ENCODE assay signal across 4 cellular contexts in the genomic region with DNA sequence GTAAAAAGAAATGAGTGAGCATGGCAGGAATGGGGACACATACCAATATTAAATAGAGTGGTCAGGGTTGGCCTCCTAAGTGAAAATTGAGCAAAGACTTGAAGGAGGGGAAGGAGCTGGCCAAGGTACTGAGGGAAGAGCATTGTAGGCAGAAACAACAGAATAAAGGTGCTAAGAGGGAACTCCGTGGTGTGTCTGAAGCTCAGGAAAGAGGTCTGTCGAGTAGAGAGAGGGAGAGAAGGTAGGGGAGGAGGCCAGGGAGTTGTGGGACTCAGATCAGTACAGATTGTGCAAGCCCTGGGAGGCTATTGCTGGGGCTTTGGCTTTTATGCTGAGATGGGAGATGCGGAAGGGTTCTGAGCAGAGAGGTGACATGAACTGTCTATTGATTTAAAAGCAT.
DNase-seq lines count a peak whose midpoint lies in the region; ATAC-seq and TF ChIP-seq lines count a peak whose summit lies in the region.
"Not testable (repeated sequence)": the region's sequence is repeated elsewhere in the genome, so short reads cannot be mapped to it uniquely, and the experiment has no call there.

No MANE protein-coding gene starts in this region.

- CTCF ChIA-PET in HEK293 (lab: Yijun Ruan, JAX); SK-N-SH (lab: Yijun Ruan, JAX): not testable (repeated sequence)

- not testable (repeated sequence) for H3K79me2 ChIP-seq in GM23338 (replicated peaks; ENCODE audit: insufficient read depth); SK-N-SH (ENCODE audit: insufficient read depth)

- H3K27me3 Mint-ChIP-seq in GM23338 (ENCODE audit: insufficient read depth, low read depth, poor library complexity), result not testable (repeated sequence)

- TF ChIP-seq RAD21 in Ishikawa (IDR thresholded peaks at IDR 0.05; ENCODE audit: low read depth); SK-N-SH (IDR thresholded peaks at IDR 0.05; ENCODE audit: low read length): not testable (repeated sequence)

- not testable (repeated sequence) for TF ChIP-seq CTCF in GM23338 (conservative IDR thresholded peaks at IDR 0.05; ENCODE audit: low read depth in 2 of 2); HEK293 (tag by site-specific recombination; IDR thresholded peaks at IDR 0.05); SK-N-SH (IDR thresholded peaks at IDR 0.05)

- POLR2A ChIA-PET in HEK293 (lab: Yijun Ruan, JAX); SK-N-SH (lab: Yijun Ruan, JAX): not testable (repeated sequence)

- not testable (repeated sequence) for H3K4me2 ChIP-seq in GM23338, SK-N-SH

- H3K4me1 ChIP-seq in GM23338 (ENCODE audit: insufficient read depth); HEK293 (ENCODE audit: control insufficient read depth, insufficient read depth, low read length); SK-N-SH (ENCODE audit: control insufficient read depth in 1 of 2, insufficient read depth in 2 of 2, low read depth in 1 of 2, low read length in 1 of 2): not testable (repeated sequence)

- not testable (repeated sequence) for H3K9me2 ChIP-seq in GM23338 (ENCODE audit: insufficient read depth); SK-N-SH

- H3K9ac ChIP-seq in SK-N-SH, result not testable (repeated sequence)

- H3K27ac ChIP-seq in GM23338 (ENCODE audit: low read depth); HEK293 (ENCODE audit: extremely low read depth, low read depth, low read length); SK-N-SH (ENCODE audit: low read depth in 2 of 2, low read length in 1 of 2): not testable (repeated sequence)

- ATAC-seq in GM23338, result not testable (repeated sequence)

- not testable (repeated sequence) for DNase-seq in GM23338 (ENCODE audit: low spot score); SK-N-SH

- H3K9me3 ChIP-seq in HEK293 (ENCODE audit: control insufficient read depth, insufficient read depth, low read depth, low read length); SK-N-SH: not testable (repeated sequence)

- not testable (repeated sequence) for H3K36me3 Mint-ChIP-seq in GM23338 (ENCODE audit: low read depth)

- peaks cover 21% of the 10 kb centered on the region; the same call in 2 of the 3 replicates for H3K9me3 Mint-ChIP-seq in GM23338

- not testable (repeated sequence) for H3K27ac Mint-ChIP-seq in GM23338

- H4K20me1 ChIP-seq in GM23338 (replicated peaks; ENCODE audit: insufficient read depth); SK-N-SH (ENCODE audit: insufficient read depth): not testable (repeated sequence)

- not testable (repeated sequence) for H2AFZ ChIP-seq in GM23338; SK-N-SH (ENCODE audit: low read depth)

- not testable (repeated sequence) for H3F3A ChIP-seq in GM23338 (replicated peaks; ENCODE audit: low read depth); SK-N-SH (replicated peaks; ENCODE audit: insufficient read depth)

- H3K36me3 ChIP-seq in GM23338 (ENCODE audit: insufficient read depth); HEK293 (ENCODE audit: control insufficient read depth in 2 of 2, insufficient read depth in 1 of 2, low read length in 2 of 2); SK-N-SH (replicated peaks in 1 of 2; ENCODE audit: control insufficient read depth in 1 of 2, insufficient read depth in 2 of 2, low read length in 1 of 2): not testable (repeated sequence)

- not testable (repeated sequence) for TF ChIP-seq EP300 in Ishikawa (IDR thresholded peaks at IDR 0.05; ENCODE audit: borderline replicate concordance); SK-N-SH (IDR thresholded peaks at IDR 0.05; ENCODE audit: borderline replicate concordance in 1 of 2, low read depth in 1 of 2, low read length in 1 of 2)

- not testable (repeated sequence) for H3K4me1 Mint-ChIP-seq in GM23338

- not testable (repeated sequence) for H3K4me3 ChIP-seq in GM23338; HEK293 (ENCODE audit: low read depth, low read length); SK-N-SH (ENCODE audit: low read depth in 2 of 2, low read length in 1 of 2)

- not testable (repeated sequence) for H3K4me3 Mint-ChIP-seq in GM23338

- H3K27me3 ChIP-seq in GM23338 (ENCODE audit: insufficient read depth), result peaks cover 35% of the 10 kb centered on the region
- not testable (repeated sequence) for H3K27me3 ChIP-seq in SK-N-SH (ENCODE audit: insufficient read depth)

- WGBS in SK-N-SH (ENCODE audit: low lambda C conversion rate), result no CpG with 5 or more reads among the region's 3 CpGs

TF ChIP-seq in Ishikawa, 13 proteins besides CTCF, POLR2A, EP300 and RAD21:
- TF ChIP-seq, protein P1, sequence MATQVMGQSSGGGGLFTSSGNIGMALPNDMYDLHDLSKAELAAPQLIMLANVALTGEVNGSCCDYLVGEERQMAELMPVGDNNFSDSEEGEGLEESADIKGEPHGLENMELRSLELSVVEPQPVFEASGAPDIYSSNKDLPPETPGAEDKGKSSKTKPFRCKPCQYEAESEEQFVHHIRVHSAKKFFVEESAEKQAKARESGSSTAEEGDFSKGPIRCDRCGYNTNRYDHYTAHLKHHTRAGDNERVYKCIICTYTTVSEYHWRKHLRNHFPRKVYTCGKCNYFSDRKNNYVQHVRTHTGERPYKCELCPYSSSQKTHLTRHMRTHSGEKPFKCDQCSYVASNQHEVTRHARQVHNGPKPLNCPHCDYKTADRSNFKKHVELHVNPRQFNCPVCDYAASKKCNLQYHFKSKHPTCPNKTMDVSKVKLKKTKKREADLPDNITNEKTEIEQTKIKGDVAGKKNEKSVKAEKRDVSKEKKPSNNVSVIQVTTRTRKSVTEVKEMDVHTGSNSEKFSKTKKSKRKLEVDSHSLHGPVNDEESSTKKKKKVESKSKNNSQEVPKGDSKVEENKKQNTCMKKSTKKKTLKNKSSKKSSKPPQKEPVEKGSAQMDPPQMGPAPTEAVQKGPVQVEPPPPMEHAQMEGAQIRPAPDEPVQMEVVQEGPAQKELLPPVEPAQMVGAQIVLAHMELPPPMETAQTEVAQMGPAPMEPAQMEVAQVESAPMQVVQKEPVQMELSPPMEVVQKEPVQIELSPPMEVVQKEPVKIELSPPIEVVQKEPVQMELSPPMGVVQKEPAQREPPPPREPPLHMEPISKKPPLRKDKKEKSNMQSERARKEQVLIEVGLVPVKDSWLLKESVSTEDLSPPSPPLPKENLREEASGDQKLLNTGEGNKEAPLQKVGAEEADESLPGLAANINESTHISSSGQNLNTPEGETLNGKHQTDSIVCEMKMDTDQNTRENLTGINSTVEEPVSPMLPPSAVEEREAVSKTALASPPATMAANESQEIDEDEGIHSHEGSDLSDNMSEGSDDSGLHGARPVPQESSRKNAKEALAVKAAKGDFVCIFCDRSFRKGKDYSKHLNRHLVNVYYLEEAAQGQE (IDR thresholded peaks at IDR 0.05; ENCODE audit: low read depth), result peak; percentile 63

TF ChIP-seq in SK-N-SH, 30 proteins besides CTCF, POLR2A, EP300 and RAD21:
- TF ChIP-seq, protein P1 (IDR thresholded peaks at IDR 0.05; ENCODE audit: low read depth, low read length), result peak; percentile 50; the same call in 1 of the 2 replicates
